1 cellular context compared by ENCODE assay signal in the genomic region with DNA sequence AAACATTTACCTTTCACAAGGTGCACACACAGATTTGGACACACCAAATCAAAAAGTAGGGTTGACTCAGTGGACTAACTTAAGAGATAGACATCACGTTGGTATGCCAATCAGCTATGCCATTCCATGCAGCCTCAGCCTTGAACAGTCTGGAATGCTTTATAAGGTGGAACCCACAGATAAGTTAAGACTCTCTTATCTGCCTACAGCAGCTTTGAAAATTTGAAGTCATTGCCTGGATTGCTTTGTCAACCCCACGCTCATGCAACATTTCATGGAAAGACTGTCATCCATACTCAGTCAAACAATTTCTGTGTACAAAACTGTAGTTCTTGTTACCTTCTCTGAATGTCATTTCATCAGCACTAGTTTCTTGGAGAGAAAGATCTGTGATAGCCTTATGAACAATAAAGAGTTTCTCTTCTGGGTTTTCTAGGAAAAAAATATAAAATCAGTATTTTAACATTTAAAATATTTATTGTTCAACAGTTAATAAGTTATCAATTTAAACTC.
A peak's percentile ranks its signal among the peaks of the same experiment; 100 is the strongest.
TF ChIP-seq lines count a peak whose summit lies in the region.

No MANE protein-coding gene starts in this region.

TF ChIP-seq in K562, 482 proteins besides CTCF, POLR2A, EP300 and RAD21 (continued from another document and continues in another):
- TF ChIP-seq, protein P1, sequence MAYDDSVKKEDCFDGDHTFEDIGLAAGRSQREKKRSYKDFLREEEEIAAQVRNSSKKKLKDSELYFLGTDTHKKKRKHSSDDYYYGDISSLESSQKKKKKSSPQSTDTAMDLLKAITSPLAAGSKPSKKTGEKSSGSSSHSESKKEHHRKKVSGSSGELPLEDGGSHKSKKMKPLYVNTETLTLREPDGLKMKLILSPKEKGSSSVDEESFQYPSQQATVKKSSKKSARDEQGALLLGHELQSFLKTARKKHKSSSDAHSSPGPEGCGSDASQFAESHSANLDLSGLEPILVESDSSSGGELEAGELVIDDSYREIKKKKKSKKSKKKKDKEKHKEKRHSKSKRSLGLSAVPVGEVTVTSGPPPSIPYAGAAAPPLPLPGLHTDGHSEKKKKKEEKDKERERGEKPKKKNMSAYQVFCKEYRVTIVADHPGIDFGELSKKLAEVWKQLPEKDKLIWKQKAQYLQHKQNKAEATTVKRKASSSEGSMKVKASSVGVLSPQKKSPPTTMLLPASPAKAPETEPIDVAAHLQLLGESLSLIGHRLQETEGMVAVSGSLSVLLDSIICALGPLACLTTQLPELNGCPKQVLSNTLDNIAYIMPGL (CRISPR knock-in tag; IDR thresholded peaks at IDR 0.05): no peak
- no peak for TF ChIP-seq NFYB (IDR thresholded peaks at IDR 0.05; ENCODE audit: extremely low read depth, insufficient read length)
- TF ChIP-seq NCOA2 (IDR thresholded peaks at IDR 0.05; ENCODE audit: partially characterized antibody in 2 of 2): peak; percentile 81 to 88
- TF ChIP-seq, protein P2, sequence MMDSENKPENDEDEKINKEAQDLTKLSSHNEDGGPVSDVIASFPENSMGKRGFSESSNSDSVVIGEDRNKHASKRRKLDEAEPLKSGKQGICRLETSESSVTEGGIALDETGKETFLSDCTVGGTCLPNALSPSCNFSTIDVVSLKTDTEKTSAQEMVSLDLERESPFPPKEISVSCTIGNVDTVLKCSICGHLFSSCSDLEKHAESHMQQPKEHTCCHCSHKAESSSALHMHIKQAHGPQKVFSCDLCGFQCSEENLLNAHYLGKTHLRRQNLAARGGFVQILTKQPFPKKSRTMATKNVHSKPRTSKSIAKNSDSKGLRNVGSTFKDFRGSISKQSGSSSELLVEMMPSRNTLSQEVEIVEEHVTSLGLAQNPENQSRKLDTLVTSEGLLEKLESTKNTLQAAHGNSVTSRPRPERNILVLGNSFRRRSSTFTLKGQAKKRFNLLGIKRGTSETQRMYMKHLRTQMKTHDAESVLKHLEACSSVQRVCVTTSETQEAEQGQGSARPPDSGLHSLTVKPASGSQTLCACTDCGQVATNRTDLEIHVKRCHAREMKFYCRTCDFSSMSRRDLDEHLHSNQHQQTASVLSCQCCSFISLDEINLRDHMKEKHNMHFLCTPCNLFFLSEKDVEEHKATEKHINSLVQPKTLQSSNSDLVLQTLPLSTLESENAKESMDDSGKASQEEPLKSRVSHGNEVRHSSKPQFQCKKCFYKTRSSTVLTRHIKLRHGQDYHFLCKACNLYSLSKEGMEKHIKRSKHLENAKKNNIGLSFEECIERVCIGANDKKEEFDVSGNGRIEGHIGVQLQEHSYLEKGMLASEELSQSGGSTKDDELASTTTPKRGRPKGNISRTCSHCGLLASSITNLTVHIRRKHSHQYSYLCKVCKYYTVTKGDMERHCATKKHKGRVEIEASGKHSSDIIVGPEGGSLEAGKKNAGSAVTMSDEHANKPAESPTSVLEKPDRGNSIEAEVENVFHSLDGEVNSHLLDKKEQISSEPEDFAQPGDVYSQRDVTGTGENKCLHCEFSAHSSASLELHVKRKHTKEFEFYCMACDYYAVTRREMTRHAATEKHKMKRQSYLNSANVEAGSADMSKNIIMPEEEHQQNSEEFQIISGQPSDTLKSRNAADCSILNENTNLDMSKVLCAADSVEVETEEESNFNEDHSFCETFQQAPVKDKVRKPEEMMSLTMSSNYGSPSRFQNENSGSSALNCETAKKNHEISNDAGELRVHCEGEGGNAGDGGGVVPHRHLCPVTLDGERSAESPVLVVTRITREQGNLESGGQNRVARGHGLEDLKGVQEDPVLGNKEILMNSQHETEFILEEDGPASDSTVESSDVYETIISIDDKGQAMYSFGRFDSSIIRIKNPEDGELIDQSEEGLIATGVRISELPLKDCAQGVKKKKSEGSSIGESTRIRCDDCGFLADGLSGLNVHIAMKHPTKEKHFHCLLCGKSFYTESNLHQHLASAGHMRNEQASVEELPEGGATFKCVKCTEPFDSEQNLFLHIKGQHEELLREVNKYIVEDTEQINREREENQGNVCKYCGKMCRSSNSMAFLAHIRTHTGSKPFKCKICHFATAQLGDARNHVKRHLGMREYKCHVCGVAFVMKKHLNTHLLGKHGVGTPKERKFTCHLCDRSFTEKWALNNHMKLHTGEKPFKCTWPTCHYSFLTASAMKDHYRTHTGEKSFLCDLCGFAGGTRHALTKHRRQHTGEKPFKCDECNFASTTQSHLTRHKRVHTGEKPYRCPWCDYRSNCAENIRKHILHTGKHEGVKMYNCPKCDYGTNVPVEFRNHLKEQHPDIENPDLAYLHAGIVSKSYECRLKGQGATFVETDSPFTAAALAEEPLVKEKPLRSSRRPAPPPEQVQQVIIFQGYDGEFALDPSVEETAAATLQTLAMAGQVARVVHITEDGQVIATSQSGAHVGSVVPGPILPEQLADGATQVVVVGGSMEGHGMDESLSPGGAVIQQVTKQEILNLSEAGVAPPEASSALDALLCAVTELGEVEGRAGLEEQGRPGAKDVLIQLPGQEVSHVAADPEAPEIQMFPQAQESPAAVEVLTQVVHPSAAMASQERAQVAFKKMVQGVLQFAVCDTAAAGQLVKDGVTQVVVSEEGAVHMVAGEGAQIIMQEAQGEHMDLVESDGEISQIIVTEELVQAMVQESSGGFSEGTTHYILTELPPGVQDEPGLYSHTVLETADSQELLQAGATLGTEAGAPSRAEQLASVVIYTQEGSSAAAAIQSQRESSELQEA (IDR thresholded peaks at IDR 0.05; ENCODE audit: low read depth): no peak
- 0 out of 2 replicates have a peak, but pooled peaks have one; percentile 77 for TF ChIP-seq ZNF586 (CRISPR knock-in tag; conservative IDR thresholded peaks at IDR 0.05)
- TF ChIP-seq NR3C1 (CRISPR knock-in tag; IDR thresholded peaks at IDR 0.05): no peak
- peak; percentile 95 for TF ChIP-seq ATF7 (IDR thresholded peaks at IDR 0.05)
- no peak for TF ChIP-seq ZFX (CRISPR knock-in tag; IDR thresholded peaks at IDR 0.05)
- TF ChIP-seq POLR2AphosphoS2 (IDR thresholded peaks at IDR 0.05; ENCODE audit: low read length): no peak
- 0 out of 2 replicates have a peak, but pooled peaks have one; percentile 20 for TF ChIP-seq ZNF212 (CRISPR knock-in tag; IDR thresholded peaks at IDR 0.05)
- TF ChIP-seq, protein P3, sequence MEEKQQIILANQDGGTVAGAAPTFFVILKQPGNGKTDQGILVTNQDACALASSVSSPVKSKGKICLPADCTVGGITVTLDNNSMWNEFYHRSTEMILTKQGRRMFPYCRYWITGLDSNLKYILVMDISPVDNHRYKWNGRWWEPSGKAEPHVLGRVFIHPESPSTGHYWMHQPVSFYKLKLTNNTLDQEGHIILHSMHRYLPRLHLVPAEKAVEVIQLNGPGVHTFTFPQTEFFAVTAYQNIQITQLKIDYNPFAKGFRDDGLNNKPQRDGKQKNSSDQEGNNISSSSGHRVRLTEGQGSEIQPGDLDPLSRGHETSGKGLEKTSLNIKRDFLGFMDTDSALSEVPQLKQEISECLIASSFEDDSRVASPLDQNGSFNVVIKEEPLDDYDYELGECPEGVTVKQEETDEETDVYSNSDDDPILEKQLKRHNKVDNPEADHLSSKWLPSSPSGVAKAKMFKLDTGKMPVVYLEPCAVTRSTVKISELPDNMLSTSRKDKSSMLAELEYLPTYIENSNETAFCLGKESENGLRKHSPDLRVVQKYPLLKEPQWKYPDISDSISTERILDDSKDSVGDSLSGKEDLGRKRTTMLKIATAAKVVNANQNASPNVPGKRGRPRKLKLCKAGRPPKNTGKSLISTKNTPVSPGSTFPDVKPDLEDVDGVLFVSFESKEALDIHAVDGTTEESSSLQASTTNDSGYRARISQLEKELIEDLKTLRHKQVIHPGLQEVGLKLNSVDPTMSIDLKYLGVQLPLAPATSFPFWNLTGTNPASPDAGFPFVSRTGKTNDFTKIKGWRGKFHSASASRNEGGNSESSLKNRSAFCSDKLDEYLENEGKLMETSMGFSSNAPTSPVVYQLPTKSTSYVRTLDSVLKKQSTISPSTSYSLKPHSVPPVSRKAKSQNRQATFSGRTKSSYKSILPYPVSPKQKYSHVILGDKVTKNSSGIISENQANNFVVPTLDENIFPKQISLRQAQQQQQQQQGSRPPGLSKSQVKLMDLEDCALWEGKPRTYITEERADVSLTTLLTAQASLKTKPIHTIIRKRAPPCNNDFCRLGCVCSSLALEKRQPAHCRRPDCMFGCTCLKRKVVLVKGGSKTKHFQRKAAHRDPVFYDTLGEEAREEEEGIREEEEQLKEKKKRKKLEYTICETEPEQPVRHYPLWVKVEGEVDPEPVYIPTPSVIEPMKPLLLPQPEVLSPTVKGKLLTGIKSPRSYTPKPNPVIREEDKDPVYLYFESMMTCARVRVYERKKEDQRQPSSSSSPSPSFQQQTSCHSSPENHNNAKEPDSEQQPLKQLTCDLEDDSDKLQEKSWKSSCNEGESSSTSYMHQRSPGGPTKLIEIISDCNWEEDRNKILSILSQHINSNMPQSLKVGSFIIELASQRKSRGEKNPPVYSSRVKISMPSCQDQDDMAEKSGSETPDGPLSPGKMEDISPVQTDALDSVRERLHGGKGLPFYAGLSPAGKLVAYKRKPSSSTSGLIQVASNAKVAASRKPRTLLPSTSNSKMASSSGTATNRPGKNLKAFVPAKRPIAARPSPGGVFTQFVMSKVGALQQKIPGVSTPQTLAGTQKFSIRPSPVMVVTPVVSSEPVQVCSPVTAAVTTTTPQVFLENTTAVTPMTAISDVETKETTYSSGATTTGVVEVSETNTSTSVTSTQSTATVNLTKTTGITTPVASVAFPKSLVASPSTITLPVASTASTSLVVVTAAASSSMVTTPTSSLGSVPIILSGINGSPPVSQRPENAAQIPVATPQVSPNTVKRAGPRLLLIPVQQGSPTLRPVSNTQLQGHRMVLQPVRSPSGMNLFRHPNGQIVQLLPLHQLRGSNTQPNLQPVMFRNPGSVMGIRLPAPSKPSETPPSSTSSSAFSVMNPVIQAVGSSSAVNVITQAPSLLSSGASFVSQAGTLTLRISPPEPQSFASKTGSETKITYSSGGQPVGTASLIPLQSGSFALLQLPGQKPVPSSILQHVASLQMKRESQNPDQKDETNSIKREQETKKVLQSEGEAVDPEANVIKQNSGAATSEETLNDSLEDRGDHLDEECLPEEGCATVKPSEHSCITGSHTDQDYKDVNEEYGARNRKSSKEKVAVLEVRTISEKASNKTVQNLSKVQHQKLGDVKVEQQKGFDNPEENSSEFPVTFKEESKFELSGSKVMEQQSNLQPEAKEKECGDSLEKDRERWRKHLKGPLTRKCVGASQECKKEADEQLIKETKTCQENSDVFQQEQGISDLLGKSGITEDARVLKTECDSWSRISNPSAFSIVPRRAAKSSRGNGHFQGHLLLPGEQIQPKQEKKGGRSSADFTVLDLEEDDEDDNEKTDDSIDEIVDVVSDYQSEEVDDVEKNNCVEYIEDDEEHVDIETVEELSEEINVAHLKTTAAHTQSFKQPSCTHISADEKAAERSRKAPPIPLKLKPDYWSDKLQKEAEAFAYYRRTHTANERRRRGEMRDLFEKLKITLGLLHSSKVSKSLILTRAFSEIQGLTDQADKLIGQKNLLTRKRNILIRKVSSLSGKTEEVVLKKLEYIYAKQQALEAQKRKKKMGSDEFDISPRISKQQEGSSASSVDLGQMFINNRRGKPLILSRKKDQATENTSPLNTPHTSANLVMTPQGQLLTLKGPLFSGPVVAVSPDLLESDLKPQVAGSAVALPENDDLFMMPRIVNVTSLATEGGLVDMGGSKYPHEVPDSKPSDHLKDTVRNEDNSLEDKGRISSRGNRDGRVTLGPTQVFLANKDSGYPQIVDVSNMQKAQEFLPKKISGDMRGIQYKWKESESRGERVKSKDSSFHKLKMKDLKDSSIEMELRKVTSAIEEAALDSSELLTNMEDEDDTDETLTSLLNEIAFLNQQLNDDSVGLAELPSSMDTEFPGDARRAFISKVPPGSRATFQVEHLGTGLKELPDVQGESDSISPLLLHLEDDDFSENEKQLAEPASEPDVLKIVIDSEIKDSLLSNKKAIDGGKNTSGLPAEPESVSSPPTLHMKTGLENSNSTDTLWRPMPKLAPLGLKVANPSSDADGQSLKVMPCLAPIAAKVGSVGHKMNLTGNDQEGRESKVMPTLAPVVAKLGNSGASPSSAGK (IDR thresholded peaks at IDR 0.05): peak; percentile 16; the same call in 1 of the 2 replicates
- TF ChIP-seq RFX7 (CRISPR knock-in tag; IDR thresholded peaks at IDR 0.05): no peak
- no peak for TF ChIP-seq ZSCAN29 (IDR thresholded peaks at IDR 0.05)
- no peak for TF ChIP-seq CCAR2 (IDR thresholded peaks at IDR 0.05; ENCODE audit: low read depth, low read length)
- TF ChIP-seq BCOR (IDR thresholded peaks at IDR 0.05): peak; percentile 83
- TF ChIP-seq, protein P4, sequence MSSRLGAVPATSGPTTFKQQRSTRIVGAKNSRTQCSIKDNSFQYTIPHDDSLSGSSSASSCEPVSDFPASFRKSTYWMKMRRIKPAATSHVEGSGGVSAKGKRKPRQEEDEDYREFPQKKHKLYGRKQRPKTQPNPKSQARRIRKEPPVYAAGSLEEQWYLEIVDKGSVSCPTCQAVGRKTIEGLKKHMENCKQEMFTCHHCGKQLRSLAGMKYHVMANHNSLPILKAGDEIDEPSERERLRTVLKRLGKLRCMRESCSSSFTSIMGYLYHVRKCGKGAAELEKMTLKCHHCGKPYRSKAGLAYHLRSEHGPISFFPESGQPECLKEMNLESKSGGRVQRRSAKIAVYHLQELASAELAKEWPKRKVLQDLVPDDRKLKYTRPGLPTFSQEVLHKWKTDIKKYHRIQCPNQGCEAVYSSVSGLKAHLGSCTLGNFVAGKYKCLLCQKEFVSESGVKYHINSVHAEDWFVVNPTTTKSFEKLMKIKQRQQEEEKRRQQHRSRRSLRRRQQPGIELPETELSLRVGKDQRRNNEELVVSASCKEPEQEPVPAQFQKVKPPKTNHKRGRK (tag; IDR thresholded peaks at IDR 0.05): no peak
- no peak for TF ChIP-seq ZNF764 (CRISPR knock-in tag; IDR thresholded peaks at IDR 0.05; ENCODE audit: low read depth)
- TF ChIP-seq ATF1 (CRISPR knock-in tag; IDR thresholded peaks at IDR 0.05): no peak
- peak; percentile 91 for TF ChIP-seq ATF1 (tag; IDR thresholded peaks at IDR 0.05)
- TF ChIP-seq ZNF79 (CRISPR knock-in tag; IDR thresholded peaks at IDR 0.05; ENCODE audit: low read depth): 0 out of 2 replicates have a peak, but pooled peaks have one; percentile 50
- 0 out of 2 replicates have a peak, but pooled peaks have one; percentile 68 for TF ChIP-seq DDX20 (tag; IDR thresholded peaks at IDR 0.05; ENCODE audit: low read depth)
- peak; percentile 93 for TF ChIP-seq NEUROD1 (IDR thresholded peaks at IDR 0.05; ENCODE audit: borderline replicate concordance, low read depth, low read length, partially characterized antibody)
